ENCODE assay signal across 22 cellular contexts in the genomic region with DNA sequence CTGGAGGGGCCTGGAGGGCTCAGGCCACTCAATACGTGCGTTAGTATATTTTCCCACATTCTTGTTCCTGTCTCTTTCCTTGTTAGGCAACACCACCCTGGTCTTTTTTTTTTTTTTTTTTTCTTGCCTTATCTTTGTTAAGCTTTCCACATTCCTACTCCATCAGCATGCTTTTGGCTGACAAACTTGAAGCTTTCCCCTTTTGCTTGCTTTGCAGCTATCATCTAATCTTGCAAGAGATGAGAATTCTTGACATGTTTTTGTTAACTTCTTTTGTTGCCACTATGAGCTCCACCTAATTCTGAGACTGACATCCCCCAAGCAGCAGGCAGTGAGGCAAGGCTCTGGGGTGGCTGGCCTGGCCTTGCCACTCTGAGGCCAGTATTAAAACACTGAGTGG.
"Had no signal": no experiment of that assay in that cellular context is flagged by ENCODE, and none has a peak within 500 bp of the region (broad histone marks: within the 10 kb centered on the region; RNA-seq: fewer than 3 reads in every experiment).

No MANE protein-coding gene starts in this region.

- DNase-seq: activated CD4-positive, alpha-beta T cell treated with anti-CD3 and anti-CD28 coated beads, Interleukin-2, amount 10 ng/mL, durations not matched to agents 24 days and 14 days; activated CD4-positive, CD25-positive, alpha-beta regulatory T cell; activated CD8-positive, alpha-beta T cell treated with anti-CD3 and anti-CD28 coated beads, Interleukin-2, amount 10 ng/mL, durations not matched to agents 7 days and 5 days; activated naive CD4-positive, alpha-beta T cell treated with anti-CD3 and anti-CD28 coated beads for 36 hours; activated T-cell treated with anti-CD3 and anti-CD28 coated beads, Interleukin-2, amount 50 U/mL, for 24 hours; aorta; cerebellar nuclear complex; effector memory CD4-positive, alpha-beta T cell; esophagus squamous epithelium; foreskin melanocyte; glutamatergic neuron; hippocampal formation; islet precursor cell; right cardiac atrium; small intestine; stimulated activated CD4-positive, alpha-beta T cell treated with anti-CD3 and anti-CD28 coated beads, Interleukin-4, amount 100 ng/mL, for 1 hour; stimulated activated naive CD8-positive, alpha-beta T cell treated with anti-CD3 and anti-CD28 coated beads, Interleukin-15, amount 100 ng/mL, for 72 hours; T-helper 1 cell; T-helper 9 cell; transverse colon had no signal

- H3K27ac ChIP-seq: esophagus squamous epithelium, suprapubic skin, transverse colon had no signal

- H3K9me3 ChIP-seq: esophagus squamous epithelium, suprapubic skin, transverse colon had no signal

- H3K4me1 ChIP-seq: suprapubic skin had no signal

- H3K27me3 ChIP-seq: esophagus squamous epithelium, transverse colon had no signal

- ATAC-seq: activated CD8-positive, alpha-beta T cell treated with anti-CD3 and anti-CD28 coated beads, Interleukin-2, amount 10 ng/mL, durations not matched to agents 7 days and 5 days; right cardiac atrium; stimulated activated naive CD8-positive, alpha-beta T cell treated with anti-CD3 and anti-CD28 coated beads, Interleukin-15, amount 100 ng/mL, for 72 hours had no signal

- H3K4me3 ChIP-seq: esophagus squamous epithelium, lung, suprapubic skin, transverse colon had no signal

- H3K36me3 ChIP-seq: esophagus squamous epithelium, suprapubic skin, transverse colon had no signal
